ENCODE assay signal across 8 cellular contexts in the genomic region with DNA sequence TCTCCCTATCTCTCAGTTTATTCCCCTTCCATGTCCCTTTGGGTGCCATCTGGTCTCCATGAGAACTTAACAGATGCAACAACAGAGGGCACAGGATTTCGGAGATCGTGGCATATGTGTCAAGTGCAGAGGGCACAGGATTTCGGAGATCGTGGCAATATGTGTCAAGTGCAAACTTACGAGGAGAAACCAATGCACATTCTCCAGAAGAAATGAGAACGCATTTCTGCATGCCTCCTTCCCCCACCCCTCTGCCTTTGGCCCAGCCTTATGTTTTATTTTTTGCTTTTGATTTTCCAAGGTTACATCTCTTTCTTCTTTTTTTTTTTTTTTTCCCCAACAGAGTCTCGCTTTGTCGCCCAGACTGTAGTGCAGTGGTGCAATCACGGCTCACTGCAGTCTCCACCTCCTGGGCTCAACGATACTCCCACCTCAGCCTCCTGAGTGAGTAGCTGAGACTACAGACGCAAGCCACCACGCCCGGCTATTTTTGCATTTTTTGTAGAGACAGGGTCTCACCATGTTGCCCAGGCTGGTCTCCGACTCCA. TPM values are rescaled to one million over a fixed set of nuclear protein-coding genes. Genes with fewer than 3 reads are reported as not detected.
DNase-seq lines count a peak whose midpoint lies in the region; ATAC-seq and FAIRE-seq lines count a peak whose summit lies in the region.

No MANE protein-coding gene starts in this region.

- H3K27ac Mint-ChIP-seq in immature natural killer cell = peak overlapping the region; percentile 87 to 96 (median 94)

- FAIRE-seq in GM19239 (lab: Jason Lieb, UNC) (no peak), urothelium cell line (lab: Jason Lieb, UNC) (no peak)

- H3K27me3 Mint-ChIP-seq in immature natural killer cell (ENCODE audit: low read depth in 3 of 3) = peaks cover 9 to 15% (median 10%) of the 10 kb centered on the region in 3 donors

- no peak for ATAC-seq in GM19467 (IDR thresholded peaks at IDR 0.05; ENCODE audit: unreplicated experiment)

- peak overlapping the region; percentile 75 for H3K27ac ChIP-seq in angular gyrus (ENCODE audit: low read depth, low read length)

- H3K36me3 Mint-ChIP-seq in immature natural killer cell = peaks cover 0 to 3% (median 0%) of the 10 kb centered on the region in 3 donors

- H3K4me3 Mint-ChIP-seq in immature natural killer cell = peak overlapping the region; percentile 85 to 95 (median 91)

- no peaks in the 10 kb centered on the region for H3K9me3 Mint-ChIP-seq in immature natural killer cell

- DNase-seq in GM19239 (ENCODE audit: insufficient read length, low spot score) = peak; percentile 1
- peak; percentile 37 for DNase-seq in NCI-H2171 treated with DMSO at 0.1 percent for 48 hours (lab: John Stamatoyannopoulos, UW)
- peak in 1 of 3 donors; percentile 2 for DNase-seq in immature natural killer cell
- DNase-seq in stimulated activated CD4-positive, alpha-beta T cell treated with anti-CD3 and anti-CD28 coated beads, TNF-alpha, amount 100 ng/mL, for 48 hours (ENCODE audit: low read depth in 3 of 3) = peak in 2 of 3 donors; percentile 14
- DNase-seq in urothelium cell line (ENCODE audit: low spot score) = no peak
- DNase-seq in NAMALWA (ENCODE audit: low spot score) = no peak

- H3K4me1 Mint-ChIP-seq in immature natural killer cell = peaks cover 38 to 44% of the 10 kb centered on the region in 2 donors

RNA-seq across cellular contexts. Expression of a gene that starts 0.6 kb away (rescaled TPM):
- 1 to 10 TPM in 1 of 3 donors, under 1 TPM in 2; 0.27 to 2.0 (median 0.99) TPM for polyA plus RNA-seq in immature natural killer cell

RNA-seq across cellular contexts. Expression of a gene that starts 53.3 kb away (rescaled TPM):
- polyA plus RNA-seq in immature natural killer cell = 100 to 1,000 TPM in 1 of 3 donors, 10 to 100 TPM in 2; 85.9 to 110 (median 98.4) TPM

RNA-seq across cellular contexts. Expression of a gene that starts 54.3 kb away (rescaled TPM):
- 1 to 10 TPM in 2 of 3 donors, not detected in 1; 1.5 to 3.5 TPM for polyA plus RNA-seq in immature natural killer cell

Comparison
In these comparisons a context has a peak if more than half of its experiments do, and no peak if none do; other contexts are left out.
1. DNase-seq: peak in GM19239 (single experiment), NCI-H2171 treated with DMSO at 0.1 percent for 48 hours (single experiment) and stimulated activated CD4-positive, alpha-beta T cell treated with anti-CD3 and anti-CD28 coated beads, TNF-alpha, amount 100 ng/mL, for 48 hours (2 of 3); none in urothelium cell line (single experiment) and NAMALWA (single experiment).